In the genomic region with DNA sequence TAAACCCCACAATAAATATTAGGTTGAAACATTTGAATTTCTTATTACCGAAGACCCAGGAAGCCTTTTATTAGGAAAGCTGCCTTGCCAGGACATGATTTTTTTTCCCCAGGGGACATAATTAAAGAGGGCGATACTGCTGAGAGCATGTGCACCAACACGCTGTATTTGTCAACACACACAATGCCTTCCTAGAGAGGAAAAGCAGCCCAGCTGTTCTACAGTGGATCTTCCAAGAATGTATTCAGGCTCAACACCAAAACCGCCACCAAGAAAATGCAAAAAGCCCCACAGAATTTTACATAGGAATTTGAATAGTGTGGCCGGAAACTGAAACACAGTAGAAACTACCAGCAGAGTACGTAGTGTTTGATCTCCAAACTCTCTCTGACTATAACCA, we compare ENCODE assay signal across 14 cellular contexts.
A peak's percentile ranks its signal among the peaks of the same experiment; 100 is the strongest.
DNase-seq lines count a peak whose midpoint lies in the region; ATAC-seq and TF ChIP-seq lines count a peak whose summit lies in the region.
"Had no signal": no experiment of that assay in that cellular context is flagged by ENCODE, and none has a peak within 500 bp of the region (broad histone marks: within the 10 kb centered on the region; RNA-seq: fewer than 3 reads in every experiment).

No MANE protein-coding gene starts in this region.

- H3K27me3 Mint-ChIP-seq in brain: peaks cover 4% of the 10 kb centered on the region
- H3K27me3 Mint-ChIP-seq: B cell; CD4-positive, CD25-positive, alpha-beta regulatory T cell had no signal

- DNase-seq in NCI-H345 (lab: John Stamatoyannopoulos, UW) (peak; percentile 54), SKM-1 treated with dmso at 0.1 percent for 144 hours (lab: John Stamatoyannopoulos, UW; ENCODE audit: unreplicated experiment) (no peak), kidney glomerular epithelial cell (lab: John Stamatoyannopoulos, UW) (no peak)
- DNase-seq: Caco-2; CD4-positive, CD25-positive, alpha-beta regulatory T cell; DMS53; H7; KBM-7; NCI-H1436 had no signal

- no peaks in the 10 kb centered on the region for H3K27me3 ChIP-seq in HUES64 (ENCODE audit: insufficient read depth, low read length)

- no peak overlapping the region for H3K4me3 ChIP-seq in HUES64 (ENCODE audit: low read length)

- peaks cover 36% of the 10 kb centered on the region for H3K4me1 Mint-ChIP-seq in brain
- H3K4me1 Mint-ChIP-seq: B cell; CD4-positive, CD25-positive, alpha-beta regulatory T cell had no signal

- peaks cover 38% of the 10 kb centered on the region for H3K4me1 ChIP-seq in HUES64 (ENCODE audit: insufficient read depth, low read length)
- H3K4me1 ChIP-seq: Caco-2 had no signal

- H3K4me3 Mint-ChIP-seq in brain: peak overlapping the region in 3 of 5 experiments; percentile 3 to 16 (median 11)
- H3K4me3 Mint-ChIP-seq: B cell; CD4-positive, CD25-positive, alpha-beta regulatory T cell had no signal

- no peak for TF ChIP-seq CTCF in brain (conservative IDR thresholded peaks at IDR 0.05)

- 59% methylated on average over 4 of the region's 6 CpGs for WGBS in HUES64

- no peaks in the 10 kb centered on the region for H3K36me3 ChIP-seq in HUES64 (ENCODE audit: insufficient read depth, low read length)

- peak overlapping the region; percentile 43; the same call in 1 of the 2 replicates for H3K9ac ChIP-seq in HUES64 (ENCODE audit: low read depth, low read length)

- H3K36me3 Mint-ChIP-seq in brain: peaks cover under 1% of the 10 kb centered on the region
- H3K36me3 Mint-ChIP-seq: CD4-positive, CD25-positive, alpha-beta regulatory T cell had no signal

- peak overlapping the region; percentile 83 for H3K27ac ChIP-seq in HUES64 (ENCODE audit: low read depth, low read length)

- ATAC-seq in HG02798 (IDR thresholded peaks at IDR 0.05; ENCODE audit: poor library complexity, unreplicated experiment) (no peak), GM21381 (IDR thresholded peaks at IDR 0.05; ENCODE audit: unreplicated experiment) (no peak)

- H3K9me3 ChIP-seq in HUES64 (ENCODE audit: insufficient read depth, low read depth, low read length): no peaks in the 10 kb centered on the region
- H3K9me3 ChIP-seq: Caco-2 had no signal

- H3K9me3 Mint-ChIP-seq in brain: peaks cover 3 to 32% (median 6%) of the 10 kb centered on the region in 5 experiments

- peak overlapping the region in 3 of 5 experiments; percentile 10 to 51 (median 47) for H3K27ac Mint-ChIP-seq in brain
- H3K27ac Mint-ChIP-seq: B cell; CD4-positive, CD25-positive, alpha-beta regulatory T cell had no signal
